18 cellular contexts compared by ENCODE assay signal in genomic region chr15:91411570-91411969, GRCh38.
DNase-seq lines count a peak whose midpoint lies in the region; ATAC-seq, FAIRE-seq and TF ChIP-seq lines count a peak whose summit lies in the region.
"Had no signal": no experiment of that assay in that cellular context is flagged by ENCODE, and none has a peak within 500 bp of the region (broad histone marks: within the 10 kb centered on the region; RNA-seq: fewer than 3 reads in every experiment).

No MANE protein-coding gene starts in this region.

- no peak overlapping the region for H3K4me2 ChIP-seq in HepG2 (ENCODE audit: low read depth, low read length)

- no peak for ATAC-seq in HepG2
- no peak for ATAC-seq in HG03565 (IDR thresholded peaks at IDR 0.05; ENCODE audit: unreplicated experiment)

- peaks cover 0 to 16% (median 13%) of the 10 kb centered on the region in 4 donors for H3K4me1 ChIP-seq in liver (ENCODE audit: control insufficient read depth in 4 of 4, insufficient read depth in 4 of 4, low read length in 3 of 4)
- no peaks in the 10 kb centered on the region for H3K4me1 ChIP-seq in HepG2 (ENCODE audit: insufficient read depth, low read length)
- peaks cover 32 to 34% of the 10 kb centered on the region in 2 experiments for H3K4me1 ChIP-seq in neutrophil (ENCODE audit: control insufficient read depth in 1 of 2, insufficient read depth in 1 of 2, low read depth in 1 of 2, low read length in 1 of 2)
- H3K4me1 ChIP-seq: HAP-1 had no signal

- intact Hi-C loops in HepG2 (cut with micrococcal nuclease; ENCODE audit: unreplicated experiment): no loop called here

- no peak overlapping the region for H2AFZ ChIP-seq in HepG2 (ENCODE audit: low read length)
- H2AFZ ChIP-seq: GM23248 had no signal

- TF ChIP-seq RAD21 in liver (IDR thresholded peaks at IDR 0.05) (no peak), HepG2 (CRISPR knock-in tag; IDR thresholded peaks at IDR 0.05) (no peak)

- TF ChIP-seq EP300 in HepG2 (IDR thresholded peaks at IDR 0.05; ENCODE audit: low read depth in 2 of 2, low read length in 2 of 2): no peak
- TF ChIP-seq EP300 in HepG2 (CRISPR knock-in tag; IDR thresholded peaks at IDR 0.05; ENCODE audit: borderline replicate concordance): no peak

- no peaks in the 10 kb centered on the region for H3K36me3 ChIP-seq in liver (ENCODE audit: control insufficient read depth in 4 of 4, insufficient read depth in 3 of 4, low read depth in 1 of 4, low read length in 3 of 4)
- no peaks in the 10 kb centered on the region for H3K36me3 ChIP-seq in HepG2 (replicated peaks in 1 of 2; ENCODE audit: control insufficient read depth in 1 of 2, insufficient read depth in 2 of 2, low read length in 2 of 2)
- H3K36me3 ChIP-seq in neutrophil: no peaks in the 10 kb centered on the region
- H3K36me3 ChIP-seq: HAP-1 had no signal

- in situ Hi-C loops in HepG2 (cut with HindIII; ENCODE audit: extremely low pct_ligation_motif_present, low pct_unique_long_range_greater_than_20kb): no loop called here

- CTCF ChIA-PET in HepG2 (lab: Yijun Ruan, JAX; ENCODE audit: low intra/inter-chr PET ratio, low total read pairs): no interaction called here

- DNase-seq in HepG2 (ENCODE audit: low spot score): no peak
- peak; percentile 6 for DNase-seq in NB4 (ENCODE audit: low read depth)
- DNase-seq in pons (ENCODE audit: low spot score): no peak
- no peak for DNase-seq in NCI-H446 treated with DMSO at 0.1 percent for 48 hours (lab: John Stamatoyannopoulos, UW)
- DNase-seq: ACHN; CD4-positive, alpha-beta T cell; DMS153; DMS79; GDM1; GM23248 had no signal

- H3K79me2 ChIP-seq in HepG2 (ENCODE audit: insufficient read depth, low read length): no peaks in the 10 kb centered on the region

- H3K9me3 ChIP-seq in liver (ENCODE audit: control insufficient read depth in 4 of 4, low read length in 3 of 4) (no peaks in the 10 kb centered on the region), HepG2 (ENCODE audit: low read length) (no peaks in the 10 kb centered on the region), neutrophil (no peaks in the 10 kb centered on the region)
- H3K9me3 ChIP-seq: HAP-1 had no signal

- POLR2A ChIA-PET in HepG2 (lab: Yijun Ruan, JAX): no interaction called here

- TF ChIP-seq CTCF in liver (IDR thresholded peaks at IDR 0.05; ENCODE audit: low read depth, low read length, missing input control) (no peak), HepG2 (CRISPR knock-in tag; IDR thresholded peaks at IDR 0.05) (no peak), NB4 (IDR thresholded peaks at IDR 0.05; ENCODE audit: low read depth, low read length) (no peak), neutrophil (IDR thresholded peaks at IDR 0.05) (no peak)

- no peaks in the 10 kb centered on the region for H4K20me1 ChIP-seq in HepG2 (ENCODE audit: insufficient read depth, low read length)

- no peaks in the 10 kb centered on the region for H3K27me3 ChIP-seq in liver (ENCODE audit: control insufficient read depth in 4 of 4, insufficient read depth in 4 of 4, low read length in 3 of 4)
- no peaks in the 10 kb centered on the region for H3K27me3 ChIP-seq in HepG2 (ENCODE audit: control insufficient read depth in 1 of 2, insufficient read depth in 2 of 2, low read length in 2 of 2)
- H3K27me3 ChIP-seq in neutrophil: no peaks in the 10 kb centered on the region

- no peak overlapping the region for H3K27ac ChIP-seq in liver (ENCODE audit: low read depth in 1 of 2, low read length in 2 of 2)
- no peak overlapping the region for H3K27ac ChIP-seq in HepG2 (ENCODE audit: extremely low read length, insufficient read depth, low read length)
- H3K27ac ChIP-seq in neutrophil: peak overlapping the region; percentile 87
- H3K27ac ChIP-seq: C4-2B, GM23248 had no signal

- TF ChIP-seq POLR2A in HepG2 (IDR thresholded peaks at IDR 0.05; ENCODE audit: insufficient read depth in 1 of 2, low read depth in 2 of 2, low read length in 2 of 2) (no peak), NB4 (IDR thresholded peaks at IDR 0.05; ENCODE audit: extremely low read depth, insufficient read length) (no peak)

- H3K4me3 ChIP-seq in liver (ENCODE audit: low read depth in 1 of 3, low read length in 3 of 3) (no peak overlapping the region), HepG2 (replicated peaks in 1 of 3; ENCODE audit: insufficient read depth in 1 of 3, low read depth in 2 of 3, low read length in 3 of 3) (no peak overlapping the region), NB4 (ENCODE audit: low read depth, low read length) (no peak overlapping the region), neutrophil (ENCODE audit: low read depth in 1 of 2, low read length in 1 of 2) (peak overlapping the region; percentile 54 to 63)
- H3K4me3 ChIP-seq: GM23248, HAP-1 had no signal

- no peak for FAIRE-seq in HepG2 (lab: Jason Lieb, UNC)
- FAIRE-seq: A204.1, GM12892, GM18507 had no signal

- H3K9ac ChIP-seq in liver (ENCODE audit: low read depth in 1 of 2, low read length in 2 of 2): no peak overlapping the region
- no peak overlapping the region for H3K9ac ChIP-seq in HepG2 (ENCODE audit: insufficient read depth, low read depth, low read length)
- H3K9ac ChIP-seq: GM23248 had no signal

- BruUV-seq in HepG2 (replicated peaks; lab: Mats Ljungman, UMichigan): no TSS peak

TF ChIP-seq in liver, 16 proteins besides CTCF, POLR2A, EP300 and RAD21:
- no peak for TF ChIP-seq GABPA (IDR thresholded peaks at IDR 0.05 in 1 of 2, conservative IDR thresholded peaks at IDR 0.05 in 1 of 2)
- no peak for TF ChIP-seq FOXA2 (IDR thresholded peaks at IDR 0.05)
- no peak for TF ChIP-seq MAX (IDR thresholded peaks at IDR 0.05)
- peak in 1 of 2 donors; percentile 22 for TF ChIP-seq RXRA (IDR thresholded peaks at IDR 0.05)
- TF ChIP-seq HNF4A (conservative IDR thresholded peaks at IDR 0.05): peak; percentile 18 to 26
- no peak for TF ChIP-seq TAF1 (conservative IDR thresholded peaks at IDR 0.05)
- TF ChIP-seq ATF3 (IDR thresholded peaks at IDR 0.05): no peak

TF ChIP-seq in HepG2, 621 proteins besides CTCF, POLR2A, EP300 and RAD21:
- TF ChIP-seq NFE2 (CRISPR knock-in tag; IDR thresholded peaks at IDR 0.05) (no peak), SKIL (CRISPR knock-in tag; IDR thresholded peaks at IDR 0.05; ENCODE audit: borderline replicate concordance) (no peak)

Comparison
In these comparisons a context has a peak if more than half of its experiments do, and no peak if none do; other contexts are left out.
1. H3K4me3 ChIP-seq: peak in neutrophil (2 of 2); none in liver (0 of 3), HepG2 (0 of 3) and NB4 (single experiment).